Comparison of ENCODE assay signal across 25 cellular contexts in the genomic region with DNA sequence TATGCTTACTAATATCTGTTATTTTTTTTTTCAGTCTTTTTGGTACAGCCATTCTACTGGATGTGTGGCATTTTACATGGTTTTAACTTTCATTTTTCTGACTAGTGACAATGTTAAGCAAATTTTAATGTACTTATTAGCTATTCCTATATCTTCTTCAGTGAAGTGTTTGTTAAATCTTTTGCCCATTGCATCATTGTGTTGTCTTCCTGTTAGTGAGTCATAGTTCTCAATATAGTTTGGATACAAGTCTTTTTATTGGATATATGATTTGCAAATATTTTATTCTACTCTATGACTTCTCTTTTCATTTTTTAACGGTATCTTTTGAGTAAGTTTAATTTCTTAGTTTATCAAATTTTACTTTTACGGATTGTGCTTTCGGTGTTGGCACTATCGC.
DNase-seq lines count a peak whose midpoint lies in the region; ATAC-seq and TF ChIP-seq lines count a peak whose summit lies in the region.
"Had no signal": no experiment of that assay in that cellular context is flagged by ENCODE, and none has a peak within 500 bp of the region (broad histone marks: within the 10 kb centered on the region; RNA-seq: fewer than 3 reads in every experiment).

No MANE protein-coding gene starts in this region.

- intact Hi-C loops in left ventricle myocardium superior (cut with micrococcal nuclease), result no loop called here

- TF ChIP-seq EP300 in SK-N-SH (IDR thresholded peaks at IDR 0.05; ENCODE audit: borderline replicate concordance in 1 of 2, low read depth in 1 of 2, low read length in 1 of 2), result no peak

- H3K4me2 ChIP-seq in SK-N-SH, result no peak overlapping the region
- H3K4me2 ChIP-seq: A549 had no signal

- POLR2A ChIA-PET in SK-N-SH (lab: Yijun Ruan, JAX), result no interaction called here

- H3F3A ChIP-seq in SK-N-SH (replicated peaks; ENCODE audit: insufficient read depth), result no peaks in the 10 kb centered on the region

- no peaks in the 10 kb centered on the region for H3K27me3 ChIP-seq in SK-N-SH (ENCODE audit: insufficient read depth)
- no peaks in the 10 kb centered on the region for H3K27me3 ChIP-seq in effector memory CD4-positive, alpha-beta T cell (replicated peaks; ENCODE audit: control insufficient read depth, insufficient read depth, low read length, poor library complexity, severe bottlenecking)
- H3K27me3 ChIP-seq: right atrium auricular region, stomach, tibial nerve had no signal

- no peaks in the 10 kb centered on the region for H3K79me2 ChIP-seq in SK-N-SH (ENCODE audit: insufficient read depth)

- peaks cover 0 to 4% of the 10 kb centered on the region in 2 experiments for H3K36me3 ChIP-seq in SK-N-SH (replicated peaks in 1 of 2; ENCODE audit: control insufficient read depth in 1 of 2, insufficient read depth in 2 of 2, low read length in 1 of 2)
- peaks cover 3% of the 10 kb centered on the region for H3K36me3 ChIP-seq in effector memory CD4-positive, alpha-beta T cell (ENCODE audit: control insufficient read depth, insufficient read depth, low read length)
- H3K36me3 ChIP-seq: right atrium auricular region had no signal

- H3K4me3 ChIP-seq in SK-N-SH (ENCODE audit: low read depth in 2 of 2, low read length in 1 of 2) (no peak overlapping the region), skeletal muscle cell (ENCODE audit: low read depth, low read length) (no peak overlapping the region)
- no peak overlapping the region for H3K4me3 ChIP-seq in effector memory CD4-positive, alpha-beta T cell (ENCODE audit: insufficient read depth, low read depth, low read length, poor library complexity, severe bottlenecking)
- H3K4me3 ChIP-seq: A549, right atrium auricular region, stomach, tibial nerve had no signal

- no peak for TF ChIP-seq RAD21 in SK-N-SH (IDR thresholded peaks at IDR 0.05; ENCODE audit: low read length)

- H3K9me3 ChIP-seq in SK-N-SH, result peaks cover 4% of the 10 kb centered on the region; the same call in 1 of the 2 replicates
- H3K9me3 ChIP-seq in effector memory CD4-positive, alpha-beta T cell (ENCODE audit: control insufficient read depth, low read length), result no peaks in the 10 kb centered on the region
- H3K9me3 ChIP-seq: A549 had no signal

- H3K27ac ChIP-seq in SK-N-SH (ENCODE audit: low read depth in 2 of 2, low read length in 1 of 2), result no peak overlapping the region
- H3K27ac ChIP-seq in effector memory CD4-positive, alpha-beta T cell (ENCODE audit: insufficient read depth, low read length, poor library complexity, severe bottlenecking), result no peak overlapping the region
- H3K27ac ChIP-seq: A549, right atrium auricular region, stomach, tibial nerve had no signal

- WGBS in SK-N-SH (ENCODE audit: low lambda C conversion rate), result 94% methylated on average over 4 of the region's 4 CpGs

- H4K20me1 ChIP-seq in SK-N-SH (ENCODE audit: insufficient read depth), result no peaks in the 10 kb centered on the region

- CTCF ChIA-PET in SK-N-SH (lab: Yijun Ruan, JAX), result no interaction called here

- ATAC-seq in SK-N-SH treated with all-trans-retinoic acid at 6 μM for 48 hours (no peak), left ventricle myocardium superior (no peak)
- ATAC-seq: A549; activated CD4-positive, alpha-beta T cell treated with anti-CD3 and anti-CD28 coated beads for 36 hours; activated CD8-positive, alpha-beta memory T cell treated with anti-CD3 and anti-CD28 coated beads, Interleukin-2, amount 10 ng/mL, durations not matched to agents 7 days and 5 days; activated naive CD4-positive, alpha-beta T cell treated with anti-CD3 and anti-CD28 coated beads, Interleukin-2, amount 50 U/mL, for 72 hours; activated T-helper 17 cell treated with anti-CD3 and anti-CD28 coated beads, Interleukin-2, amount 50 U/mL, for 72 hours; left colon; naive thymus-derived CD4-positive, alpha-beta T cell had no signal

- peaks cover 0 to 3% of the 10 kb centered on the region in 2 experiments; a peak in 2 of 4 replicates for H3K4me1 ChIP-seq in SK-N-SH (ENCODE audit: control insufficient read depth in 1 of 2, insufficient read depth in 2 of 2, low read depth in 1 of 2, low read length in 1 of 2)
- no peaks in the 10 kb centered on the region for H3K4me1 ChIP-seq in effector memory CD4-positive, alpha-beta T cell (ENCODE audit: control insufficient read depth, insufficient read depth, low read length, poor library complexity, severe bottlenecking)
- H3K4me1 ChIP-seq: right atrium auricular region, stomach, tibial nerve had no signal

- no peak for TF ChIP-seq CTCF in SK-N-SH (IDR thresholded peaks at IDR 0.05)

- no peak overlapping the region for H3K9ac ChIP-seq in SK-N-SH

- 0 out of 2 replicates have a peak, but pooled peaks cover 1% of the 10 kb centered on the region for H3K9me2 ChIP-seq in SK-N-SH

- no peak overlapping the region for H2AFZ ChIP-seq in SK-N-SH (ENCODE audit: low read depth)

- no peak for DNase-seq in SK-N-SH
- DNase-seq in OCI-M1 (lab: John Stamatoyannopoulos, UW), result peak; percentile 38
- peak; percentile 30 for DNase-seq in dermis blood vessel endothelial cell
- peak; percentile 7 for DNase-seq in skeletal muscle cell (ENCODE audit: low read depth)
- DNase-seq in activated CD4-positive, alpha-beta T cell treated with anti-CD3 and anti-CD28 coated beads for 4 hours, result no peak
- DNase-seq in effector memory CD4-positive, alpha-beta T cell, result no peak
- no peak for DNase-seq in left ventricle myocardium superior
- DNase-seq: activated CD4-positive, alpha-beta T cell treated with anti-CD3 and anti-CD28 coated beads for 36 hours; activated CD8-positive, alpha-beta memory T cell treated with anti-CD3 and anti-CD28 coated beads, Interleukin-2, amount 10 ng/mL, durations not matched to agents 7 days and 5 days; effector CD4-positive, alpha-beta T cell; head of caudate nucleus; left colon; naive thymus-derived CD4-positive, alpha-beta T cell; NCI-H1436 treated with DMSO at 0.1 percent for 48 hours; NCI-H2171; NCI-H526 treated with DMSO at 0.1 percent for 48 hours; occipital lobe; SHP77 treated with DMSO at 0.1 percent for 48 hours; stomach had no signal

TF ChIP-seq in SK-N-SH, 30 proteins besides CTCF, POLR2A, EP300 and RAD21:
- TF ChIP-seq FOSL2 (IDR thresholded peaks at IDR 0.05; ENCODE audit: borderline replicate concordance, low read depth) (peak; percentile 28; the same call in 1 of the 2 replicates), JUND (IDR thresholded peaks at IDR 0.05) (no peak)

TF ChIP-seq in SK-N-SH treated with all-trans-retinoic acid at 6 μM for 48 hours, 23 proteins besides CTCF, POLR2A, EP300 and RAD21 (continues in another document):
- TF ChIP-seq ARNTL (CRISPR knock-in tag; IDR thresholded peaks at IDR 0.05; ENCODE audit: borderline replicate concordance, low read depth), result no peak
- no peak for TF ChIP-seq BACH2 (CRISPR knock-in tag; IDR thresholded peaks at IDR 0.05; ENCODE audit: borderline replicate concordance)
- no peak for TF ChIP-seq RARB (CRISPR knock-in tag; IDR thresholded peaks at IDR 0.05)
- no peak for TF ChIP-seq ZNF565 (CRISPR knock-in tag; conservative IDR thresholded peaks at IDR 0.05; ENCODE audit: low read depth)
- TF ChIP-seq ZFP3 (CRISPR knock-in tag; IDR thresholded peaks at IDR 0.05), result no peak
- TF ChIP-seq GLIS3 (CRISPR knock-in tag; IDR thresholded peaks at IDR 0.05), result no peak
- no peak for TF ChIP-seq ISL1 (CRISPR knock-in tag; IDR thresholded peaks at IDR 0.05)
- TF ChIP-seq ZFP30 (CRISPR knock-in tag; IDR thresholded peaks at IDR 0.05), result no peak
- TF ChIP-seq ZNF70 (CRISPR knock-in tag; IDR thresholded peaks at IDR 0.05), result no peak
- no peak for TF ChIP-seq POU6F1 (CRISPR knock-in tag; IDR thresholded peaks at IDR 0.05; ENCODE audit: borderline replicate concordance, low read depth)
- no peak for TF ChIP-seq ZC3H10 (CRISPR knock-in tag; IDR thresholded peaks at IDR 0.05)
- TF ChIP-seq, protein P1, sequence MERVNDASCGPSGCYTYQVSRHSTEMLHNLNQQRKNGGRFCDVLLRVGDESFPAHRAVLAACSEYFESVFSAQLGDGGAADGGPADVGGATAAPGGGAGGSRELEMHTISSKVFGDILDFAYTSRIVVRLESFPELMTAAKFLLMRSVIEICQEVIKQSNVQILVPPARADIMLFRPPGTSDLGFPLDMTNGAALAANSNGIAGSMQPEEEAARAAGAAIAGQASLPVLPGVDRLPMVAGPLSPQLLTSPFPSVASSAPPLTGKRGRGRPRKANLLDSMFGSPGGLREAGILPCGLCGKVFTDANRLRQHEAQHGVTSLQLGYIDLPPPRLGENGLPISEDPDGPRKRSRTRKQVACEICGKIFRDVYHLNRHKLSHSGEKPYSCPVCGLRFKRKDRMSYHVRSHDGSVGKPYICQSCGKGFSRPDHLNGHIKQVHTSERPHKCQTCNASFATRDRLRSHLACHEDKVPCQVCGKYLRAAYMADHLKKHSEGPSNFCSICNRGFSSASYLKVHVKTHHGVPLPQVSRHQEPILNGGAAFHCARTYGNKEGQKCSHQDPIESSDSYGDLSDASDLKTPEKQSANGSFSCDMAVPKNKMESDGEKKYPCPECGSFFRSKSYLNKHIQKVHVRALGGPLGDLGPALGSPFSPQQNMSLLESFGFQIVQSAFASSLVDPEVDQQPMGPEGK (CRISPR knock-in tag; IDR thresholded peaks at IDR 0.05; ENCODE audit: borderline replicate concordance), result no peak
- TF ChIP-seq TCF4 (CRISPR knock-in tag; IDR thresholded peaks at IDR 0.05; ENCODE audit: borderline replicate concordance), result no peak
- no peak for TF ChIP-seq TOX (CRISPR knock-in tag; IDR thresholded peaks at IDR 0.05; ENCODE audit: borderline replicate concordance)

Comparison
In these comparisons a context has a peak if more than half of its experiments do, and no peak if none do; other contexts are left out.
1. DNase-seq: peak in OCI-M1 (single experiment), dermis blood vessel endothelial cell (single experiment) and skeletal muscle cell (single experiment); none in SK-N-SH (single experiment), activated CD4-positive, alpha-beta T cell treated with anti-CD3 and anti-CD28 coated beads for 4 hours (0 of 2), effector memory CD4-positive, alpha-beta T cell (0 of 3) and left ventricle myocardium superior (single experiment).